ENCODE assay signal across 8 cellular contexts in the genomic region with DNA sequence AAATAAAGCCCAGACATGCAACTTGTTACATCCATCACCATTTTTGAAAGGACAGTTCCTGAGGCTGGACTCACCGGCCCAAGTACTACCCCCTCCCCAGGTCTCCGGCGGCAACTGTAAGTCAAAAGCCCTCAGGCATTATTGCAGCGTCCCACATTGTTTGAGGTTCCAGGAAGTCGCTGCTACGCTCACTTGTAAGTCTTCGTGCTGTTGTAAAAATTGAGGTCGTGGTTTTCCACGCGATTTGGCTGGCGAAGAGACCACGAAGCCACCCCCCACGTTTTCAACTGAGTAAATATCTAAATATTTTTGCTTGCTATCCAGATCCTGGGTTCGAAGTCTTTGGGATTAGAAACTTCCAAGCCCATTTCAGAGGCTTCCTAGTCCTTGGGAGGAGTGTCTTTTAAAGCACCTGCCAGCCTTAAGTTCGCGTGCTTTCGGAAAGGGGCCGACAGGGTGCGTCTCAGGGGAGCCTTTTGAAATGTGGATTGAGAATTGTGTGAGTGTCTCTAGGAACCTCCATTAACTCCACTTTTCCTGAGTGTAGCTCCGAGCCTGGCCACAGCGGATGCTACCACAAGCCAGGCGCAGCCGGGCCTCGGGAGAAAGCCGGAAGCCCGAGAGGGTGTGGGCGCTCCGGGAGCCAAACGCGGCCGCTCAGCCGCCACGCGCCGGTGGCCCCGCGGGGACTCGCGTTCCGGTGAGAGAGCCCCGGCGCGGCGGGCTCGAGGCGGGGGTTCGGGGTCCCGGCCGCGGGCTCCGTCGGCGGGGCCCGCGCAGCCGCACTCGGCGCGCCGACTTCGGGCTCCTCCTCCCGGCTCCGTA. TPM values are rescaled to one million over a fixed set of nuclear protein-coding genes. Genes with fewer than 3 reads are reported as not detected.
A peak's percentile ranks its signal among the peaks of the same experiment; 100 is the strongest.
DNase-seq lines count a peak whose midpoint lies in the region; ATAC-seq and TF ChIP-seq lines count a peak whose summit lies in the region.

A gene with protein sequence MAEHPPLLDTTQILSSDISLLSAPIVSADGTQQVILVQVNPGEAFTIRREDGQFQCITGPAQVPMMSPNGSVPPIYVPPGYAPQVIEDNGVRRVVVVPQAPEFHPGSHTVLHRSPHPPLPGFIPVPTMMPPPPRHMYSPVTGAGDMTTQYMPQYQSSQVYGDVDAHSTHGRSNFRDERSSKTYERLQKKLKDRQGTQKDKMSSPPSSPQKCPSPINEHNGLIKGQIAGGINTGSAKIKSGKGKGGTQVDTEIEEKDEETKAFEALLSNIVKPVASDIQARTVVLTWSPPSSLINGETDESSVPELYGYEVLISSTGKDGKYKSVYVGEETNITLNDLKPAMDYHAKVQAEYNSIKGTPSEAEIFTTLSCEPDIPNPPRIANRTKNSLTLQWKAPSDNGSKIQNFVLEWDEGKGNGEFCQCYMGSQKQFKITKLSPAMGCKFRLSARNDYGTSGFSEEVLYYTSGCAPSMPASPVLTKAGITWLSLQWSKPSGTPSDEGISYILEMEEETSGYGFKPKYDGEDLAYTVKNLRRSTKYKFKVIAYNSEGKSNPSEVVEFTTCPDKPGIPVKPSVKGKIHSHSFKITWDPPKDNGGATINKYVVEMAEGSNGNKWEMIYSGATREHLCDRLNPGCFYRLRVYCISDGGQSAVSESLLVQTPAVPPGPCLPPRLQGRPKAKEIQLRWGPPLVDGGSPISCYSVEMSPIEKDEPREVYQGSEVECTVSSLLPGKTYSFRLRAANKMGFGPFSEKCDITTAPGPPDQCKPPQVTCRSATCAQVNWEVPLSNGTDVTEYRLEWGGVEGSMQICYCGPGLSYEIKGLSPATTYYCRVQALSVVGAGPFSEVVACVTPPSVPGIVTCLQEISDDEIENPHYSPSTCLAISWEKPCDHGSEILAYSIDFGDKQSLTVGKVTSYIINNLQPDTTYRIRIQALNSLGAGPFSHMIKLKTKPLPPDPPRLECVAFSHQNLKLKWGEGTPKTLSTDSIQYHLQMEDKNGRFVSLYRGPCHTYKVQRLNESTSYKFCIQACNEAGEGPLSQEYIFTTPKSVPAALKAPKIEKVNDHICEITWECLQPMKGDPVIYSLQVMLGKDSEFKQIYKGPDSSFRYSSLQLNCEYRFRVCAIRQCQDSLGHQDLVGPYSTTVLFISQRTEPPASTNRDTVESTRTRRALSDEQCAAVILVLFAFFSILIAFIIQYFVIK (plus strand): TSS at position 812 of the 825 bp plus-strand sequence. CDS start 30,279 bp downstream, outside the sequence.

- H3K4me3 Mint-ChIP-seq in Calu3 (ENCODE audit: low read depth, unreplicated experiment) = peak within 1 kb of the TSS; percentile 87

- H3F3A ChIP-seq in SK-N-SH (replicated peaks; ENCODE audit: insufficient read depth) = peaks cover 23% of the 10 kb centered on the region

- peak within 1 kb of the TSS; percentile 93 for H2AFZ ChIP-seq in SK-N-SH (ENCODE audit: low read depth)

- ATAC-seq in GM19452 (IDR thresholded peaks at IDR 0.05; ENCODE audit: unreplicated experiment) (peak; percentile 19), right cardiac atrium (peak; percentile 86 to 88), HG02970 (IDR thresholded peaks at IDR 0.05; ENCODE audit: low FRiP score, unreplicated experiment) (no peak)

- CTCF ChIA-PET in Calu3 (lab: Charles Lee) (interaction anchor here (1.2 kb wide), 1 partner anchor 156 kb away, joined by 3 read pairs; no protein-coding TSS in a partner anchor), SK-N-SH (lab: Yijun Ruan, JAX) (interaction anchor here (1.5 kb wide), 1 partner anchor 9 kb away, joined by 4 read pairs; no protein-coding TSS in a partner anchor)

- peaks cover 49% of the 10 kb centered on the region for H3K79me2 ChIP-seq in SK-N-SH (ENCODE audit: insufficient read depth)

- peak within 1 kb of the TSS; percentile 95 for H3K9ac ChIP-seq in HUES6 (ENCODE audit: low read length)
- peak within 1 kb of the TSS; percentile 93 for H3K9ac ChIP-seq in SK-N-SH

- H3K9me3 Mint-ChIP-seq in Calu3 (ENCODE audit: low read depth, unreplicated experiment) = peaks cover 19% of the 10 kb centered on the region

- H3K4me1 ChIP-seq in HUES6 (ENCODE audit: control insufficient read depth, insufficient read depth, low read length) (peaks cover 26% of the 10 kb centered on the region), SK-N-SH (ENCODE audit: control insufficient read depth in 1 of 2, insufficient read depth in 2 of 2, low read depth in 1 of 2, low read length in 1 of 2) (peaks cover 12 to 14% of the 10 kb centered on the region in 2 experiments; a peak in 3 of 4 replicates), ascending aorta (peaks cover 0 to 3% of the 10 kb centered on the region in 2 donors), right cardiac atrium (ENCODE audit: control insufficient read depth, insufficient read depth, low read length) (no peaks in the 10 kb centered on the region)

- peak within 1 kb of the TSS; percentile 78 for H3K4me2 ChIP-seq in SK-N-SH

- peak; percentile 36 for TF ChIP-seq RAD21 in SK-N-SH (IDR thresholded peaks at IDR 0.05; ENCODE audit: low read length)

- peaks cover 18% of the 10 kb centered on the region; the same call in 1 of the 2 replicates for H4K20me1 ChIP-seq in SK-N-SH (ENCODE audit: insufficient read depth)

- H3K36me3 ChIP-seq in HUES6 (ENCODE audit: control insufficient read depth, insufficient read depth, low read length) (no peaks in the 10 kb centered on the region), SK-N-SH (replicated peaks in 1 of 2; ENCODE audit: control insufficient read depth in 1 of 2, insufficient read depth in 2 of 2, low read length in 1 of 2) (peaks cover 0 to 4% of the 10 kb centered on the region in 2 experiments), ascending aorta (no peaks in the 10 kb centered on the region)

- BruUV-seq in Calu3 (replicated peaks; lab: Mats Ljungman, UMichigan) = TSS peak; percentile 87

- H3K9me3 ChIP-seq in HUES6 (ENCODE audit: control insufficient read depth, insufficient read depth, low read depth, low read length) = peaks cover 14% of the 10 kb centered on the region; the same call in 1 of the 2 replicates
- H3K9me3 ChIP-seq in SK-N-SH = no peaks in the 10 kb centered on the region
- H3K9me3 ChIP-seq in ascending aorta = peaks cover 0 to 7% of the 10 kb centered on the region in 2 donors
- no peaks in the 10 kb centered on the region for H3K9me3 ChIP-seq in right cardiac atrium (ENCODE audit: control insufficient read depth, low read length)

- WGBS in SK-N-SH (ENCODE audit: low lambda C conversion rate) = 10% methylated on average over 45 of the region's 63 CpGs
- under 1% methylated on average over 63 of the region's 63 CpGs for WGBS in right cardiac atrium

- H3K36me3 Mint-ChIP-seq in Calu3 (ENCODE audit: insufficient read depth, unreplicated experiment) = peaks cover 42% of the 10 kb centered on the region

- H3K27ac ChIP-seq in HUES6 (ENCODE audit: low read depth, low read length) (peak within 1 kb of the TSS; percentile 93), SK-N-SH (ENCODE audit: low read depth in 2 of 2, low read length in 1 of 2) (peak within 1 kb of the TSS; percentile 97 to 99), ascending aorta (peak within 1 kb of the TSS; percentile 97 to 100), right cardiac atrium (ENCODE audit: low read length) (peak within 1 kb of the TSS; percentile 99)

- no peaks in the 10 kb centered on the region for H3K9me2 ChIP-seq in SK-N-SH

- no peaks in the 10 kb centered on the region for H3K27me3 Mint-ChIP-seq in Calu3 (ENCODE audit: unreplicated experiment)

- no peaks in the 10 kb centered on the region for H3K27me3 ChIP-seq in HUES6 (ENCODE audit: control insufficient read depth, insufficient read depth, low read length)
- H3K27me3 ChIP-seq in SK-N-SH (ENCODE audit: insufficient read depth) = no peaks in the 10 kb centered on the region
- no peaks in the 10 kb centered on the region for H3K27me3 ChIP-seq in ascending aorta
- H3K27me3 ChIP-seq in right cardiac atrium (ENCODE audit: control insufficient read depth, insufficient read depth) = no peaks in the 10 kb centered on the region

- no peak; a peak in 1 of 4 replicates for TF ChIP-seq EP300 in SK-N-SH (IDR thresholded peaks at IDR 0.05; ENCODE audit: borderline replicate concordance in 1 of 2, low read depth in 1 of 2, low read length in 1 of 2)

- POLR2A ChIA-PET in SK-N-SH (lab: Yijun Ruan, JAX) = interaction anchor here (1.2 to 2.2 kb wide), 2 partner anchors 9 to 22 kb away, joined by 6 read pairs; no protein-coding TSS in a partner anchor

- peaks cover 18% of the 10 kb centered on the region for H3K4me1 Mint-ChIP-seq in Calu3 (ENCODE audit: low read depth, unreplicated experiment)

- DNase-seq in Calu3 (peak; percentile 21), SK-N-SH (peak; percentile 94), ascending aorta (ENCODE audit: low spot score in 2 of 2) (peak in 1 of 2 donors; percentile 88), right cardiac atrium (peak in 2 of 3 donors; percentile 61 to 85), putamen (ENCODE audit: low spot score) (peak; percentile 80)

- intact Hi-C loops in Calu3 (cut with micrococcal nuclease; ENCODE audit: unreplicated experiment) (loop anchor here (5.0 kb wide), 2 partner anchors 68 to 193 kb away; no protein-coding TSS in a partner anchor), ascending aorta (cut with DNase I) (loop anchor here (2.0 to 10.0 kb wide), 7 partner anchors 21 to 741 kb away; partner anchors contain the start of genes CAB39L, CDADC1, ITM2B and SETDB2), right cardiac atrium (cut with DNase I) (no loop called here)

- peak within 1 kb of the TSS; percentile 75 for H3K4me3 ChIP-seq in HUES6 (ENCODE audit: low read depth, low read length)
- H3K4me3 ChIP-seq in SK-N-SH (ENCODE audit: low read depth in 2 of 2, low read length in 1 of 2) = peak within 1 kb of the TSS; percentile 73 to 88
- H3K4me3 ChIP-seq in ascending aorta = peak within 1 kb of the TSS; percentile 79 to 95
- peak within 1 kb of the TSS; percentile 93 for H3K4me3 ChIP-seq in right cardiac atrium (ENCODE audit: low read length)

- no peak for TF ChIP-seq CTCF in Calu3 (IDR thresholded peaks at IDR 0.05; ENCODE audit: unreplicated experiment)
- peak; percentile 24 for TF ChIP-seq CTCF in SK-N-SH (IDR thresholded peaks at IDR 0.05)
- peak in 1 of 3 experiments; percentile 33 for TF ChIP-seq CTCF in ascending aorta (IDR thresholded peaks at IDR 0.05)

- H3K27ac Mint-ChIP-seq in Calu3 (ENCODE audit: unreplicated experiment) = peak within 1 kb of the TSS; percentile 94

TF ChIP-seq in SK-N-SH, 30 proteins besides CTCF, POLR2A, EP300 and RAD21 (continues in another document):
- no peak for TF ChIP-seq GATA2 (CRISPR knock-in tag; IDR thresholded peaks at IDR 0.05)
- TF ChIP-seq USF1 (IDR thresholded peaks at IDR 0.05; ENCODE audit: borderline replicate concordance, low read depth) = no peak

RNA-seq across cellular contexts. Expression of the gene that starts here (rescaled TPM):
- 36.2 and 43.2 TPM in 2 replicates for total RNA-seq in Calu3 (2022)
- polyA plus RNA-seq in SK-N-SH (2012; rRNA removed) = 27.7 and 37.7 TPM in 2 replicates
- 33.6 and 36.5 TPM in 2 replicates for polyA plus RNA-seq in SK-N-SH (2012; cell fraction: cytosol; rRNA removed)
- 21.3 and 56.2 TPM in 2 replicates for polyA plus RNA-seq in SK-N-SH (2012; cell fraction: nucleus; rRNA removed)
- total RNA-seq in ascending aorta = 22.7 TPM
- total RNA-seq in right cardiac atrium = 10 to 100 TPM; 21.2 to 35.7 (median 25.1) TPM
- 9.6 TPM for polyA plus RNA-seq in right cardiac atrium

Comparison
In these comparisons a context has a peak if more than half of its experiments do, and no peak if none do; other contexts are left out.
1. intact Hi-C loops: an anchor here in Calu3 (5.0 kb wide) and ascending aorta (2.0 to 10.0 kb wide); none called in right cardiac atrium.